Comparison of ENCODE assay signal across 8 cellular contexts in the genomic region with DNA sequence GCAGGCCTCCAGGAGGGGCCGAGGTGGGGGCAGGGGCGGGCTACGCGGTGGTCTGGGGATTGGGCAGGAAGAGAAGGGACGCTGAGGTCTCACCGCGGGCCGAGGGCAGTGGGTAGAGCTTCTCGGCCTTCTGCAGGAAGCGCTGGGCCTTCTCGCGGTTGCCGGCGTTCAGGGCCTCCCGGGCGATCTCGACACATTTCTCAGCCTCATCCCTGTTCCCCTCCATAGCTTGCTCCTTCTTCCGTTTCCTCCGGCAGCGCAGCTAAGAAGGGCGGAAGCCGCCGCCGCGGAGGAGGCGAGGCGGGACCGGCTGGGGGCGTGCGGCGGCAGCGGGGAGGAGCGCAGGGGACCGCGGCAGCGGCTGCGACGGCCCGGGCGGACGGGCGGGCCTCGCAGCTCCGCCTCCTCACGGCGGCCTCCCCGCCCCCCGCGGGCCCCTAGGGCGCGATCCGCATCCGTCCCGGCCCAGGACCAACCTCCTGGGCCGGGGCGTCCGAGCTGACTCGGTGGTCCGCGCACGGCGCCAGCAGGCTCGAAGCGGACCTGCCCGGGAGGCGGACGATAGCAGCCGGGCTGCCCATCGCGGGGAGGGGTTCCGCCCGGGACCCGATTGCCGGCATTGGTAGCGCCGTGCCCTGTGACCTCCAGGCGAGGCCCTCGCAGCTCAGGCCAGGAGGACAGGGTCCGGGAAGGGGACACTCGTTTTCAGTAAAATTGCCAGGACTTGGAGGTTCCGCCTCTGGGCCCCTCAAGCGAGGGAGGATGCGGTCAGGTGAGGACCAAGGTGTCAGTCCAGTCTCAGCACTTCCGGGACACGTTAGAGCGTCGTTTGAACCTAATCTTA. TPM values are rescaled to one million over a fixed set of nuclear protein-coding genes. Genes with fewer than 3 reads are reported as not detected.
A peak's percentile ranks its signal among the peaks of the same experiment; 100 is the strongest.
DNase-seq lines count a peak whose midpoint lies in the region; ATAC-seq, FAIRE-seq and TF ChIP-seq lines count a peak whose summit lies in the region.

A gene (minus strand): TSS at position 273 of the 844 bp plus-strand sequence. CDS start 47 bp downstream, at position 226.

- H3K4me3 ChIP-seq in A549 = peak within 1 kb of the TSS; percentile 94
- peak within 1 kb of the TSS; percentile 96 for H3K4me3 ChIP-seq in colonic mucosa

- WGBS in A549 (ENCODE audit: missing lambda C conversion rate) = 2% methylated on average over 12 of the region's 87 CpGs

- TF ChIP-seq CTCF in A549 (IDR thresholded peaks at IDR 0.05) = no peak
- TF ChIP-seq CTCF in colonic mucosa (IDR thresholded peaks at IDR 0.05) = no peak

- H3K27ac ChIP-seq in A549 = peak within 1 kb of the TSS; percentile 96 to 99
- H3K27ac ChIP-seq in colonic mucosa = peak within 1 kb of the TSS; percentile 98

- POLR2A ChIA-PET in A549 (lab: Yijun Ruan, JAX) = interaction anchor here (0.5 to 1.7 kb wide), 5 partner anchors 8 to 891 kb away, joined by 3 to 11 read pairs (median 5); a partner anchor contains a TSS

- ATAC-seq in A549 = peak; percentile 57 to 71
- peak; percentile 29 for ATAC-seq in GM18519 (IDR thresholded peaks at IDR 0.05; ENCODE audit: low FRiP score, unreplicated experiment)
- peak; percentile 38 for ATAC-seq in HG03039 (IDR thresholded peaks at IDR 0.05; ENCODE audit: unreplicated experiment)

- no peaks in the 10 kb centered on the region for H3K9me3 ChIP-seq in A549
- H3K9me3 ChIP-seq in colonic mucosa = no peaks in the 10 kb centered on the region

- TF ChIP-seq POLR2A in A549 (IDR thresholded peaks at IDR 0.05; ENCODE audit: low read length) = peak; percentile 60

- DNase-seq in A549 (ENCODE audit: low read depth in 1 of 2, low spot score in 1 of 2) = peak in 1 of 2 experiments; percentile 73
- DNase-seq in NCI-H345 (lab: John Stamatoyannopoulos, UW) = peak; percentile 57
- peak; percentile 74 to 76 for DNase-seq in activated CD4-positive, alpha-beta T cell treated with anti-CD3 and anti-CD28 coated beads for 4 hours
- DNase-seq in colonic mucosa = peak; percentile 81
- peak; percentile 93 for DNase-seq in left kidney (ENCODE audit: low read depth, low spot score)
- peak; percentile 81 to 83 for DNase-seq in stimulated activated CD4-positive, alpha-beta T cell treated with anti-CD3 and anti-CD28 coated beads, Interleukin-2, amount 100 ng/mL, for 24 hours

- H3K4me1 ChIP-seq in A549 (peaks cover 24% of the 10 kb centered on the region), colonic mucosa (peaks cover 14% of the 10 kb centered on the region)

- TF ChIP-seq EP300 in A549 (IDR thresholded peaks at IDR 0.05) = no peak

- TF ChIP-seq RAD21 in A549 (conservative IDR thresholded peaks at IDR 0.05 in 1 of 2, IDR thresholded peaks at IDR 0.05 in 1 of 2) = no peak

- FAIRE-seq in A549 (lab: Jason Lieb, UNC) = no peak

- no peaks in the 10 kb centered on the region for H3K36me3 ChIP-seq in colonic mucosa

- peak within 1 kb of the TSS; percentile 85 to 87 for H3K9ac ChIP-seq in colonic mucosa (ENCODE audit: low read depth in 2 of 2, low read length in 2 of 2)

- intact Hi-C loops in colonic mucosa (cut with DNase I) = loop anchor here (5.0 kb wide), 3 partner anchors 54 to 384 kb away; a partner anchor contains a TSS

- CTCF ChIA-PET in A549 (lab: Yijun Ruan, JAX) = interaction anchor here (0.6 to 1.5 kb wide), 3 partner anchors 19 to 172 kb away, joined by 3 read pairs; no protein-coding TSS in a partner anchor

- H3K4me2 ChIP-seq in A549 = peak within 1 kb of the TSS; percentile 81

- no peaks in the 10 kb centered on the region for H3K27me3 ChIP-seq in colonic mucosa

TF ChIP-seq in A549, 52 proteins besides CTCF, POLR2A, EP300 and RAD21:
- TF ChIP-seq TFCP2L1 (CRISPR knock-in tag; IDR thresholded peaks at IDR 0.05) (peak; percentile 93), POLR2AphosphoS2 (conservative IDR thresholded peaks at IDR 0.05; ENCODE audit: low read length) (peak; percentile 87; the same call in 1 of the 2 replicates), MYC (IDR thresholded peaks at IDR 0.05; ENCODE audit: borderline replicate concordance, low read length) (no peak), TP53 (CRISPR knock-in tag; IDR thresholded peaks at IDR 0.05) (peak; percentile 44; the same call in 1 of the 2 replicates), HOXA7 (CRISPR knock-in tag; IDR thresholded peaks at IDR 0.05) (peak; percentile 88), JUN (IDR thresholded peaks at IDR 0.05) (peak; percentile 52 to 77; a peak in 3 of 5 replicates), HOXB5 (CRISPR knock-in tag; IDR thresholded peaks at IDR 0.05) (peak; percentile 15; the same call in 1 of the 2 replicates), ESRRA (IDR thresholded peaks at IDR 0.05; ENCODE audit: borderline replicate concordance, low read length) (no peak), PHF8 (IDR thresholded peaks at IDR 0.05; ENCODE audit: borderline replicate concordance, low read depth) (peak; percentile 15; the same call in 1 of the 2 replicates), RARB (CRISPR knock-in tag; IDR thresholded peaks at IDR 0.05) (peak; percentile 81; the same call in 1 of the 2 replicates), RFX5 (IDR thresholded peaks at IDR 0.05) (no peak), MAFK (IDR thresholded peaks at IDR 0.05; ENCODE audit: partially characterized antibody) (no peak), EHMT2 (IDR thresholded peaks at IDR 0.05; ENCODE audit: low read depth) (no peak), FOSB (CRISPR knock-in tag; IDR thresholded peaks at IDR 0.05) (peak; percentile 92; the same call in 1 of the 2 replicates), RNF2 (IDR thresholded peaks at IDR 0.05; ENCODE audit: borderline replicate concordance, low read depth) (peak; percentile 29; the same call in 1 of the 2 replicates), FOSL2 (IDR thresholded peaks at IDR 0.05) (no peak), FOSL2 (CRISPR knock-in tag; IDR thresholded peaks at IDR 0.05) (no peak), NPAS2 (CRISPR knock-in tag; IDR thresholded peaks at IDR 0.05; ENCODE audit: borderline replicate concordance) (no peak)
- TF ChIP-seq, protein P1, sequence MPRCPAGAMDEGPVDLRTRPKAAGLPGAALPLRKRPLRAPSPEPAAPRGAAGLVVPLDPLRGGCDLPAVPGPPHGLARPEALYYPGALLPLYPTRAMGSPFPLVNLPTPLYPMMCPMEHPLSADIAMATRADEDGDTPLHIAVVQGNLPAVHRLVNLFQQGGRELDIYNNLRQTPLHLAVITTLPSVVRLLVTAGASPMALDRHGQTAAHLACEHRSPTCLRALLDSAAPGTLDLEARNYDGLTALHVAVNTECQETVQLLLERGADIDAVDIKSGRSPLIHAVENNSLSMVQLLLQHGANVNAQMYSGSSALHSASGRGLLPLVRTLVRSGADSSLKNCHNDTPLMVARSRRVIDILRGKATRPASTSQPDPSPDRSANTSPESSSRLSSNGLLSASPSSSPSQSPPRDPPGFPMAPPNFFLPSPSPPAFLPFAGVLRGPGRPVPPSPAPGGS (IDR thresholded peaks at IDR 0.05) = peak; percentile 27; the same call in 2 of the 3 replicates
- TF ChIP-seq, protein P2, sequence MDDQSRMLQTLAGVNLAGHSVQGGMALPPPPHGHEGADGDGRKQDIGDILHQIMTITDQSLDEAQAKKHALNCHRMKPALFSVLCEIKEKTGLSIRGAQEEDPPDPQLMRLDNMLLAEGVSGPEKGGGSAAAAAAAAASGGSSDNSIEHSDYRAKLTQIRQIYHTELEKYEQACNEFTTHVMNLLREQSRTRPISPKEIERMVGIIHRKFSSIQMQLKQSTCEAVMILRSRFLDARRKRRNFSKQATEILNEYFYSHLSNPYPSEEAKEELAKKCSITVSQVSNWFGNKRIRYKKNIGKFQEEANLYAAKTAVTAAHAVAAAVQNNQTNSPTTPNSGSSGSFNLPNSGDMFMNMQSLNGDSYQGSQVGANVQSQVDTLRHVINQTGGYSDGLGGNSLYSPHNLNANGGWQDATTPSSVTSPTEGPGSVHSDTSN (IDR thresholded peaks at IDR 0.05) = 0 out of 2 replicates have a peak, but pooled peaks have one; percentile 12
- TF ChIP-seq, protein P3, sequence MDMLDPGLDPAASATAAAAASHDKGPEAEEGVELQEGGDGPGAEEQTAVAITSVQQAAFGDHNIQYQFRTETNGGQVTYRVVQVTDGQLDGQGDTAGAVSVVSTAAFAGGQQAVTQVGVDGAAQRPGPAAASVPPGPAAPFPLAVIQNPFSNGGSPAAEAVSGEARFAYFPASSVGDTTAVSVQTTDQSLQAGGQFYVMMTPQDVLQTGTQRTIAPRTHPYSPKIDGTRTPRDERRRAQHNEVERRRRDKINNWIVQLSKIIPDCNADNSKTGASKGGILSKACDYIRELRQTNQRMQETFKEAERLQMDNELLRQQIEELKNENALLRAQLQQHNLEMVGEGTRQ (IDR thresholded peaks at IDR 0.05) = 0 out of 2 replicates have a peak, but pooled peaks have one; percentile 5
- TF ChIP-seq, protein P4, sequence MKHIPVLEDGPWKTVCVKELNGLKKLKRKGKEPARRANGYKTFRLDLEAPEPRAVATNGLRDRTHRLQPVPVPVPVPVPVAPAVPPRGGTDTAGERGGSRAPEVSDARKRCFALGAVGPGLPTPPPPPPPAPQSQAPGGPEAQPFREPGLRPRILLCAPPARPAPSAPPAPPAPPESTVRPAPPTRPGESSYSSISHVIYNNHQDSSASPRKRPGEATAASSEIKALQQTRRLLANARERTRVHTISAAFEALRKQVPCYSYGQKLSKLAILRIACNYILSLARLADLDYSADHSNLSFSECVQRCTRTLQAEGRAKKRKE (CRISPR knock-in tag; IDR thresholded peaks at IDR 0.05; ENCODE audit: low read depth) = 0 out of 2 replicates have a peak, but pooled peaks have one; percentile 36
TF ChIP-seq in A549: peak in this region for 14.

RNA-seq across cellular contexts. Expression of the gene that starts here (rescaled TPM):
- polyA plus RNA-seq in A549 (2011; rRNA removed) (12.8 and 22.8 TPM in 2 replicates), A549 (2017; fragmentation: RNase III; extraction: RNeasy Plus Mini Kit Qiagen cat#74134 plus additional on column Dnase treatment) (26.9 to 34.0 TPM (median 33.6 TPM) in 3 replicates)
- 7.8 and 10.2 TPM in 2 replicates for polyA plus RNA-seq in A549 (2012; cell fraction: cytosol; rRNA removed)
- 6.8 and 11.0 TPM in 2 replicates for polyA plus RNA-seq in A549 (2012; cell fraction: nucleus; rRNA removed)
- 6.2 TPM in 2 replicates for polyA minus RNA-seq in A549 (2011; rRNA and poly(A)+ RNA removed)
- 10 to 100 TPM; 41.9 to 57.2 TPM for total RNA-seq in colonic mucosa
